In genomic region chr12:56645201-56645716, GRCh38 we compare ENCODE assay signal across 8 cellular contexts. TPM values are rescaled to one million over a fixed set of nuclear protein-coding genes. Genes with fewer than 3 reads are reported as not detected.
DNase-seq lines count a peak whose midpoint lies in the region; ATAC-seq and TF ChIP-seq lines count a peak whose summit lies in the region.

No MANE protein-coding gene starts in this region.

- peak overlapping the region; percentile 84 for H3K4me3 ChIP-seq in fibroblast of villous mesenchyme (ENCODE audit: low read depth, low read length)

- no peak for TF ChIP-seq CTCF in fibroblast of villous mesenchyme (IDR thresholded peaks at IDR 0.05; ENCODE audit: insufficient read depth, low read depth, low read length)

- DNase-seq in NCI-H2171 treated with DMSO at 0.1 percent for 48 hours (lab: John Stamatoyannopoulos, UW) (peak; percentile 56), NCI-H2171 (lab: John Stamatoyannopoulos, UW) (no peak), UCSD-AML1 (lab: John Stamatoyannopoulos, UW; ENCODE audit: unreplicated experiment) (peak; percentile 38), fibroblast of villous mesenchyme (ENCODE audit: low read depth) (no peak), occipital lobe (lab: John Stamatoyannopoulos, UW) (peak; percentile 35), NOMO-1 treated with DMSO at 0.1 percent for 48 hours (lab: John Stamatoyannopoulos, UW; ENCODE audit: unreplicated experiment) (no peak), putamen (ENCODE audit: low spot score) (no peak)

- ATAC-seq in HG03439 (IDR thresholded peaks at IDR 0.05; ENCODE audit: unreplicated experiment) = no peak

RNA-seq across cellular contexts. Expression of gene ATP5F1B, which starts 0.5 kb away (rescaled TPM):
- 339 and 449 TPM in 2 replicates for total RNA-seq in fibroblast of villous mesenchyme
- 359 TPM for total RNA-seq in occipital lobe

RNA-seq across cellular contexts. Expression of gene BAZ2A, which starts 15.1 kb away (rescaled TPM):
- total RNA-seq in fibroblast of villous mesenchyme (44.8 and 57.9 TPM in 2 replicates), occipital lobe (10.0 TPM)

RNA-seq across cellular contexts. Expression of gene PTGES3, which starts 42.8 kb away (rescaled TPM):
- total RNA-seq in fibroblast of villous mesenchyme (62.5 and 96.7 TPM in 2 replicates), occipital lobe (86.4 TPM)

Comparison
In these comparisons a context has a peak if more than half of its experiments do, and no peak if none do; other contexts are left out.
1. DNase-seq: peak in NCI-H2171 treated with DMSO at 0.1 percent for 48 hours (single experiment), UCSD-AML1 (single experiment) and occipital lobe (single experiment); none in NCI-H2171 (single experiment), fibroblast of villous mesenchyme (single experiment), NOMO-1 treated with DMSO at 0.1 percent for 48 hours (single experiment) and putamen (single experiment).